ENCODE assay signal across 10 cellular contexts in the genomic region with DNA sequence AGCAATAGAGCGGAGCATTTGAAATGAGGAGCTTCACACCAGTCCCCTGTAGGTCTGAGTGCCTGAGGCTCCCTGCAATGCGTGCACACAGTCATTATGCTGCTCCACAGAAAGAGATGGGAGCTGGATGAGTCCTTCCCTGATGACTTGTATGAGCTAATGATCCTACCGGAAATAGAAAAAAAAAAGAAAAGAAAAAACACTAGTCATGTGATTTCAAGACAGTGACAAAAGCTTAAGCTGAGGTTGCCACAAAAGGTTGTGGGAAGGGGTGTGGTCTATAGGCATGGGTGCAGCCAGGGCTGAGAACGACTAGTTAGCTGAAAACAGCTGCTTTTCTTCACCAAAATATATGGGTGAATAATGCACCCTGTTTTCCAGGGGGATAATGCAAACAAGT.
A peak's percentile ranks its signal among the peaks of the same experiment; 100 is the strongest.
DNase-seq lines count a peak whose midpoint lies in the region; ATAC-seq lines count a peak whose summit lies in the region.
"Had no signal": no experiment of that assay in that cellular context is flagged by ENCODE, and none has a peak within 500 bp of the region (broad histone marks: within the 10 kb centered on the region; RNA-seq: fewer than 3 reads in every experiment).

No MANE protein-coding gene starts in this region.

- peak overlapping the region; percentile 88 for H3K27ac Mint-ChIP-seq in activated CD4-positive, alpha-beta T cell treated with anti-CD3 and anti-CD28 coated beads for 36 hours
- H3K27ac Mint-ChIP-seq in stimulated activated effector memory CD8-positive, alpha-beta T cell treated with anti-CD3 and anti-CD28 coated beads, Interleukin-12 subunit alpha, Interleukin-12 subunit beta, amount 100 ng/mL, for 72 hours, result peak overlapping the region; percentile 76
- H3K27ac Mint-ChIP-seq: naive B cell had no signal

- peak; percentile 71 for DNase-seq in activated CD4-positive, alpha-beta T cell treated with anti-CD3 and anti-CD28 coated beads for 36 hours
- no peak for DNase-seq in activated CD4-positive, alpha-beta T cell treated with anti-CD3 and anti-CD28 coated beads for 1 hour
- peak; percentile 47 to 52 for DNase-seq in activated CD4-positive, alpha-beta T cell treated with anti-CD3 and anti-CD28 coated beads for 4 hours
- peak; percentile 77 for DNase-seq in central memory CD4-positive, alpha-beta T cell
- no peak for DNase-seq in stimulated activated effector memory CD8-positive, alpha-beta T cell treated with anti-CD3 and anti-CD28 coated beads, Interleukin-12 subunit alpha, Interleukin-12 subunit beta, amount 100 ng/mL, for 72 hours (ENCODE audit: low spot score in 2 of 2)
- DNase-seq in SKM-1 (lab: John Stamatoyannopoulos, UW; ENCODE audit: unreplicated experiment) (no peak), NCI-H226 (no peak)
- DNase-seq: naive B cell, NCI-H1436 treated with DMSO at 0.1 percent for 48 hours had no signal

- POLR2A ChIA-PET in activated CD4-positive, alpha-beta T cell treated with anti-CD3 and anti-CD28 coated beads for 36 hours (lab: Charles Lee), result interaction anchor here (0.7 to 0.9 kb wide), 2 partner anchors 36 to 300 kb away, joined by 3 read pairs; a partner anchor contains a TSS

- intact Hi-C loops in activated CD4-positive, alpha-beta T cell treated with anti-CD3 and anti-CD28 coated beads for 36 hours (cut with DNase I, micrococcal nuclease), result loop anchor here (2.0 to 5.0 kb wide), 4 partner anchors 33 to 776 kb away; a partner anchor contains a TSS

- peaks cover 2% of the 10 kb centered on the region for H3K9me3 Mint-ChIP-seq in activated CD4-positive, alpha-beta T cell treated with anti-CD3 and anti-CD28 coated beads for 36 hours (ENCODE audit: low read depth)
- H3K9me3 Mint-ChIP-seq in stimulated activated effector memory CD8-positive, alpha-beta T cell treated with anti-CD3 and anti-CD28 coated beads, Interleukin-12 subunit alpha, Interleukin-12 subunit beta, amount 100 ng/mL, for 72 hours, result no peaks in the 10 kb centered on the region

- CTCF ChIA-PET in activated CD4-positive, alpha-beta T cell treated with anti-CD3 and anti-CD28 coated beads for 36 hours (lab: Charles Lee), result interaction anchor here (0.5 to 1.9 kb wide), 8 partner anchors 14 to 458 kb away, joined by 3 to 7 read pairs (median 4); no protein-coding TSS in a partner anchor

- H3K4me1 Mint-ChIP-seq in activated CD4-positive, alpha-beta T cell treated with anti-CD3 and anti-CD28 coated beads for 36 hours, result peaks cover 75% of the 10 kb centered on the region
- peaks cover 25% of the 10 kb centered on the region for H3K4me1 Mint-ChIP-seq in stimulated activated effector memory CD8-positive, alpha-beta T cell treated with anti-CD3 and anti-CD28 coated beads, Interleukin-12 subunit alpha, Interleukin-12 subunit beta, amount 100 ng/mL, for 72 hours
- H3K4me1 Mint-ChIP-seq: naive B cell had no signal

- H3K4me3 Mint-ChIP-seq in activated CD4-positive, alpha-beta T cell treated with anti-CD3 and anti-CD28 coated beads for 36 hours, result no peak overlapping the region
- no peak overlapping the region for H3K4me3 Mint-ChIP-seq in stimulated activated effector memory CD8-positive, alpha-beta T cell treated with anti-CD3 and anti-CD28 coated beads, Interleukin-12 subunit alpha, Interleukin-12 subunit beta, amount 100 ng/mL, for 72 hours
- H3K4me3 Mint-ChIP-seq: naive B cell had no signal

- ATAC-seq in activated CD4-positive, alpha-beta T cell treated with anti-CD3 and anti-CD28 coated beads for 36 hours, result peak; percentile 79
- peak; percentile 65 for ATAC-seq in stimulated activated effector memory CD8-positive, alpha-beta T cell treated with anti-CD3 and anti-CD28 coated beads, Interleukin-12 subunit alpha, Interleukin-12 subunit beta, amount 100 ng/mL, for 72 hours
- ATAC-seq in GM21360 (IDR thresholded peaks at IDR 0.05; ENCODE audit: unreplicated experiment), result no peak

- peaks cover 11% of the 10 kb centered on the region for H3K36me3 Mint-ChIP-seq in activated CD4-positive, alpha-beta T cell treated with anti-CD3 and anti-CD28 coated beads for 36 hours (ENCODE audit: low read depth)
- H3K36me3 Mint-ChIP-seq in stimulated activated effector memory CD8-positive, alpha-beta T cell treated with anti-CD3 and anti-CD28 coated beads, Interleukin-12 subunit alpha, Interleukin-12 subunit beta, amount 100 ng/mL, for 72 hours, result peaks cover 7% of the 10 kb centered on the region
- H3K36me3 Mint-ChIP-seq: naive B cell had no signal

- no peaks in the 10 kb centered on the region for H3K27me3 Mint-ChIP-seq in activated CD4-positive, alpha-beta T cell treated with anti-CD3 and anti-CD28 coated beads for 36 hours

Comparison
In these comparisons a context has a peak if more than half of its experiments do, and no peak if none do; other contexts are left out.
1. DNase-seq: peak in activated CD4-positive, alpha-beta T cell treated with anti-CD3 and anti-CD28 coated beads for 36 hours (single experiment), activated CD4-positive, alpha-beta T cell treated with anti-CD3 and anti-CD28 coated beads for 4 hours (2 of 2) and central memory CD4-positive, alpha-beta T cell (single experiment); none in activated CD4-positive, alpha-beta T cell treated with anti-CD3 and anti-CD28 coated beads for 1 hour (single experiment), stimulated activated effector memory CD8-positive, alpha-beta T cell treated with anti-CD3 and anti-CD28 coated beads, Interleukin-12 subunit alpha, Interleukin-12 subunit beta, amount 100 ng/mL, for 72 hours (0 of 2), SKM-1 (single experiment) and NCI-H226 (single experiment).